Comparison of ENCODE assay signal across 25 cellular contexts in the genomic region with DNA sequence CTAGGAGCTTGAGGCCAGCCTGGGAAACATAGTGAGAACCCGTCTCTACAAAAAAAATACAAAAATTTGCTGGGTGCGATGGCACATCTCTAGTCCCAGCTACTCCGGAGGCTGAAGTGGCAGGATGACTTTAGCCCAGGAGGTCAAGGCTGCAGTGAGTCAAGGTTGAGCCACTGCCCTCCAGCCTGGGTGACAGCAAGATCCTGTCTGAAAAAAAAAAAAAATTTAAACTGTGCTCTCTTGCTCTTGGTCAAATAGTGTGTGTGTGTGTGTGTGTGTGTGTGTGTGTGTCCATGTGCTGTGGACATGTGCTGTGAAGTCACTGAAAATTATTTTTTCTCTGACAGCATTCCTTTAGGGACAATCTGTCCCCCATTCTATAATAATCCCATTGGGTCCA.
A peak's percentile ranks its signal among the peaks of the same experiment; 100 is the strongest.
DNase-seq lines count a peak whose midpoint lies in the region; ATAC-seq, FAIRE-seq and TF ChIP-seq lines count a peak whose summit lies in the region.
"Had no signal": no experiment of that assay in that cellular context is flagged by ENCODE, and none has a peak within 500 bp of the region (broad histone marks: within the 10 kb centered on the region; RNA-seq: fewer than 3 reads in every experiment).

No MANE protein-coding gene starts in this region.

- POLR2A ChIA-PET in HepG2 (lab: Yijun Ruan, JAX), result no interaction called here
- POLR2A ChIA-PET in H1 (lab: Charles Lee; ENCODE audit: partially characterized antibody), result interaction anchor here (1.6 kb wide), 1 partner anchor 49 kb away, joined by 6 read pairs; no protein-coding TSS in a partner anchor

- H2AFZ ChIP-seq in HepG2 (ENCODE audit: low read length) (no peak overlapping the region), H1 (ENCODE audit: low read length) (no peak overlapping the region)

- in situ Hi-C loops in HepG2 (cut with HindIII; ENCODE audit: extremely low pct_ligation_motif_present, low pct_unique_long_range_greater_than_20kb), result no loop called here

- H2AK5ac ChIP-seq in H1 (ENCODE audit: low read depth, low read length), result no peak overlapping the region; the same call in 1 of the 2 replicates

- WGBS in HepG2 (ENCODE audit: low lambda C conversion rate), result 20% methylated on average over 3 of the region's 3 CpGs
- 80% methylated on average over 3 of the region's 3 CpGs for WGBS in right lobe of liver (ENCODE audit: insufficient coverage, low coverage, low lambda C conversion rate, missing lambda C conversion rate)
- 81% methylated on average over 3 of the region's 3 CpGs; no CpG with 5 or more reads in 1 of the 2 experiments for WGBS in H1 (ENCODE audit: extremely low coverage in 1 of 2, insufficient coverage in 1 of 2, insufficient read length in 1 of 2, insufficient replicate concordance in 2 of 2, low coverage in 1 of 2, low lambda C conversion rate in 2 of 2, missing lambda C conversion rate in 1 of 2), 2 experiments

- H3K79me2 ChIP-seq in HepG2 (ENCODE audit: insufficient read depth, low read length), result no peaks in the 10 kb centered on the region
- no peaks in the 10 kb centered on the region for H3K79me2 ChIP-seq in H1 (ENCODE audit: control insufficient read depth in 1 of 2, insufficient read depth in 2 of 2, low read length in 2 of 2)

- H3K23ac ChIP-seq in H1 (ENCODE audit: insufficient read length), result no peak overlapping the region

- H3K27me3 ChIP-seq in HepG2 (ENCODE audit: control insufficient read depth in 1 of 2, insufficient read depth in 2 of 2, low read length in 2 of 2), result no peaks in the 10 kb centered on the region
- no peaks in the 10 kb centered on the region for H3K27me3 ChIP-seq in right lobe of liver
- H3K27me3 ChIP-seq in H1 (replicated peaks in 1 of 4; ENCODE audit: control insufficient read depth in 3 of 4, extremely low read depth in 1 of 4, insufficient read depth in 3 of 4, low read length in 3 of 4), result no peaks in the 10 kb centered on the region; a peak in 2 of 7 replicates
- H3K27me3 ChIP-seq: BE2C, BLaER1 had no signal

- H4K5ac ChIP-seq in H1 (ENCODE audit: insufficient read length, low read depth, low read length), result no peak overlapping the region

- DNase-seq in HepG2 (ENCODE audit: low spot score), result no peak
- no peak for DNase-seq in right lobe of liver
- DNase-seq in M059J (ENCODE audit: low read depth), result peak; percentile 16
- DNase-seq in H1 (ENCODE audit: low read depth in 1 of 2, low spot score in 2 of 2), result no peak
- DNase-seq in AG08396 (ENCODE audit: low spot score), result no peak
- no peak for DNase-seq in posterior cingulate gyrus
- DNase-seq: BE2C; C1 segment of cervical spinal cord; CD4-positive, alpha-beta memory T cell; CD4-positive, CD25-positive, alpha-beta regulatory T cell; CD8-positive, alpha-beta memory T cell; COR-L47; DMS 273 treated with DMSO at 0.1 percent for 48 hours; DMS153; DMS53; DMS79; DND-41; EL; GF-D8 had no signal

- no peak overlapping the region for H2BK5ac ChIP-seq in H1 (ENCODE audit: low read depth, low read length)

- TF ChIP-seq RAD21 in HepG2 (CRISPR knock-in tag; IDR thresholded peaks at IDR 0.05) (no peak), H1 (IDR thresholded peaks at IDR 0.05 in 1 of 2, conservative IDR thresholded peaks at IDR 0.05 in 1 of 2; ENCODE audit: low read depth in 2 of 2, low read length in 2 of 2) (no peak)

- no peaks in the 10 kb centered on the region for H3K79me1 ChIP-seq in H1 (ENCODE audit: low read depth, low read length)

- H3K4me2 ChIP-seq in HepG2 (ENCODE audit: low read depth, low read length) (no peak overlapping the region), H1 (ENCODE audit: insufficient read depth in 1 of 2, low read depth in 2 of 2, low read length in 2 of 2) (peak overlapping the region in 1 of 2 experiments; percentile 65; a peak in 1 of 4 replicates)
- H3K4me2 ChIP-seq: A549, BLaER1 had no signal

- no TSS peak for BruUV-seq in HepG2 (replicated peaks; lab: Mats Ljungman, UMichigan)

- no peak overlapping the region for H3K4ac ChIP-seq in H1 (replicated peaks; ENCODE audit: insufficient read length, low read depth, low read length)

- no peak overlapping the region for H2BK120ac ChIP-seq in H1 (replicated peaks; ENCODE audit: low read depth, low read length)

- H3K4me3 ChIP-seq in HepG2 (replicated peaks in 1 of 3; ENCODE audit: insufficient read depth in 1 of 3, low read depth in 2 of 3, low read length in 3 of 3), result no peak overlapping the region
- H3K4me3 ChIP-seq in right lobe of liver, result no peak overlapping the region
- H3K4me3 ChIP-seq in H1 (ENCODE audit: extremely low read depth in 1 of 4, insufficient read depth in 2 of 4, low read depth in 3 of 4, low read length in 4 of 4), result no peak overlapping the region
- H3K4me3 ChIP-seq: A549, BLaER1 had no signal

- no peaks in the 10 kb centered on the region for H3K23me2 ChIP-seq in H1 (ENCODE audit: low read depth, low read length)

- no peak for TF ChIP-seq POLR2A in HepG2 (IDR thresholded peaks at IDR 0.05; ENCODE audit: insufficient read depth in 1 of 2, low read depth in 2 of 2, low read length in 2 of 2)
- no peak for TF ChIP-seq POLR2A in right lobe of liver (IDR thresholded peaks at IDR 0.05)
- no peak for TF ChIP-seq POLR2A in H1 (IDR thresholded peaks at IDR 0.05; ENCODE audit: control extremely low read depth in 1 of 2, low read depth in 2 of 2, low read length in 2 of 2)

- H2BK20ac ChIP-seq in H1 (ENCODE audit: low read length), result no peak overlapping the region

- TF ChIP-seq CTCF in HepG2 (CRISPR knock-in tag; IDR thresholded peaks at IDR 0.05) (no peak), right lobe of liver (IDR thresholded peaks at IDR 0.05) (no peak), H1 (IDR thresholded peaks at IDR 0.05; ENCODE audit: control extremely low read depth in 1 of 3, insufficient read depth in 1 of 3, low read depth in 1 of 3, low read length in 3 of 3) (no peak)

- no peak overlapping the region for H4K91ac ChIP-seq in H1 (replicated peaks; ENCODE audit: insufficient read length, low read length)

- no peak overlapping the region for H3K9ac ChIP-seq in HepG2 (ENCODE audit: insufficient read depth, low read depth, low read length)
- no peak overlapping the region for H3K9ac ChIP-seq in H1 (replicated peaks in 1 of 4; ENCODE audit: extremely low read depth in 1 of 4, low read depth in 3 of 4, low read length in 3 of 4)
- H3K9ac ChIP-seq: BLaER1 had no signal

- no peak overlapping the region for H2BK15ac ChIP-seq in H1 (ENCODE audit: low read length)

- peak; percentile 26 for FAIRE-seq in HepG2 (lab: Jason Lieb, UNC)
- FAIRE-seq in H1 (lab: Jason Lieb, UNC), result no peak
- FAIRE-seq: A549, G401.6, GM12891, GM19239 had no signal

- no peak overlapping the region for H3K14ac ChIP-seq in H1 (ENCODE audit: insufficient read length)

- H3K18ac ChIP-seq in H1 (ENCODE audit: extremely low read depth, low read length), result peak overlapping the region; percentile 52

- H3K56ac ChIP-seq in H1 (replicated peaks; ENCODE audit: insufficient read length, low read depth, low read length), result no peak overlapping the region

- TF ChIP-seq EP300 in HepG2 (IDR thresholded peaks at IDR 0.05; ENCODE audit: low read depth in 2 of 2, low read length in 2 of 2) (no peak; a peak in 1 of 4 replicates), HepG2 (CRISPR knock-in tag; IDR thresholded peaks at IDR 0.05; ENCODE audit: borderline replicate concordance) (no peak), H1 (IDR thresholded peaks at IDR 0.05; ENCODE audit: borderline replicate concordance in 1 of 2, low read depth in 2 of 2, low read length in 2 of 2) (no peak)

- H3K9me3 ChIP-seq in HepG2 (ENCODE audit: low read length) (no peaks in the 10 kb centered on the region), right lobe of liver (no peaks in the 10 kb centered on the region), H1 (ENCODE audit: insufficient read depth in 2 of 2, low read depth in 1 of 2, low read length in 1 of 2) (no peaks in the 10 kb centered on the region)
- H3K9me3 ChIP-seq: BE2C had no signal

- no peak overlapping the region for H4K8ac ChIP-seq in H1 (ENCODE audit: extremely low read depth, insufficient read depth, low read length)

- H2BK12ac ChIP-seq in H1 (ENCODE audit: low read depth, low read length), result no peak overlapping the region

- H4K20me1 ChIP-seq in HepG2 (ENCODE audit: insufficient read depth, low read length) (no peaks in the 10 kb centered on the region), H1 (replicated peaks in 1 of 2; ENCODE audit: control insufficient read depth in 1 of 2, insufficient read depth in 2 of 2, low read length in 2 of 2) (no peaks in the 10 kb centered on the region)
- H4K20me1 ChIP-seq: BLaER1 had no signal

- H3K27ac ChIP-seq in HepG2 (ENCODE audit: extremely low read length, insufficient read depth, low read length) (no peak overlapping the region), right lobe of liver (no peak overlapping the region), H1 (ENCODE audit: low read depth, low read length) (no peak overlapping the region)
- H3K27ac ChIP-seq: 22Rv1, A549, BLaER1 had no signal

- H3K4me1 ChIP-seq in HepG2 (ENCODE audit: insufficient read depth, low read length) (peaks cover 22% of the 10 kb centered on the region), right lobe of liver (no peaks in the 10 kb centered on the region), H1 (replicated peaks in 1 of 4; ENCODE audit: control insufficient read depth in 3 of 4, insufficient read depth in 4 of 4, low read length in 3 of 4) (peaks cover 5 to 24% (median 14%) of the 10 kb centered on the region in 4 experiments)
- H3K4me1 ChIP-seq: A549, BE2C had no signal

- H3K36me3 ChIP-seq in HepG2 (replicated peaks in 1 of 2; ENCODE audit: control insufficient read depth in 1 of 2, insufficient read depth in 2 of 2, low read length in 2 of 2), result no peaks in the 10 kb centered on the region
- H3K36me3 ChIP-seq in right lobe of liver, result no peaks in the 10 kb centered on the region
- H3K36me3 ChIP-seq in H1 (ENCODE audit: control insufficient read depth in 2 of 4, insufficient read depth in 4 of 4, low read length in 3 of 4), result no peaks in the 10 kb centered on the region
- H3K36me3 ChIP-seq: BE2C, BLaER1 had no signal

- ATAC-seq in HepG2 (peak; percentile 49), right lobe of liver (no peak)
- ATAC-seq: A549 had no signal

- intact Hi-C loops in HepG2 (cut with micrococcal nuclease; ENCODE audit: unreplicated experiment), result no loop called here
- intact Hi-C loops in right lobe of liver (cut with DNase I), result no loop called here
- intact Hi-C loops in posterior cingulate gyrus (cut with DNase I), result no loop called here

- CTCF ChIA-PET in HepG2 (lab: Yijun Ruan, JAX; ENCODE audit: low intra/inter-chr PET ratio, low total read pairs) (no interaction called here), H1 (lab: Charles Lee; ENCODE audit: partially characterized antibody) (interaction anchor here (0.6 to 0.7 kb wide), 2 partner anchors 347 to 1571 kb away, joined by 3 to 4 read pairs; no protein-coding TSS in a partner anchor)

TF ChIP-seq in H1, 55 proteins besides CTCF, POLR2A, EP300 and RAD21 (continues in another document):
- no peak for TF ChIP-seq CHD1 (IDR thresholded peaks at IDR 0.05; ENCODE audit: low read depth, low read length)
- TF ChIP-seq HDAC2 (IDR thresholded peaks at IDR 0.05; ENCODE audit: borderline replicate concordance in 1 of 2, low read depth in 2 of 2, low read length in 2 of 2), result no peak
- TF ChIP-seq ZNF274 (IDR thresholded peaks at IDR 0.05; ENCODE audit: borderline replicate concordance, extremely low read depth, low read length), result no peak
- no peak for TF ChIP-seq TEAD4 (IDR thresholded peaks at IDR 0.05; ENCODE audit: low read depth, low read length)
- TF ChIP-seq NANOG (IDR thresholded peaks at IDR 0.05; ENCODE audit: insufficient read depth, low read depth, low read length, poor library complexity, severe bottlenecking), result no peak
